18 cellular contexts compared by ENCODE assay signal in genomic region chr12:82852529-82852928, GRCh38.
DNase-seq lines count a peak whose midpoint lies in the region; ATAC-seq and TF ChIP-seq lines count a peak whose summit lies in the region.
"Had no signal": no experiment of that assay in that cellular context is flagged by ENCODE, and none has a peak within 500 bp of the region (broad histone marks: within the 10 kb centered on the region; RNA-seq: fewer than 3 reads in every experiment).

No MANE protein-coding gene starts in this region.

- no peak overlapping the region for H3K4me3 ChIP-seq in SJCRH30
- H3K4me3 ChIP-seq in osteoblast (ENCODE audit: insufficient read depth, low read length): no peak overlapping the region
- H3K4me3 ChIP-seq: BLaER1 treated with 17β-estradiol and CSF1 and Interleukin-3, amounts not matched to agents 10 nM and 100 nM; GM23248 had no signal

- no peaks in the 10 kb centered on the region for H3K27me3 ChIP-seq in SJCRH30
- H3K27me3 ChIP-seq in osteoblast (ENCODE audit: insufficient read depth, low read length): no peaks in the 10 kb centered on the region
- H3K27me3 ChIP-seq: BLaER1 treated with 17β-estradiol and CSF1 and Interleukin-3, amounts not matched to agents 10 nM and 100 nM had no signal

- H3K9me3 ChIP-seq in SJCRH30 (replicated peaks) (no peaks in the 10 kb centered on the region), osteoblast (ENCODE audit: low read depth, low read length) (peaks cover 2% of the 10 kb centered on the region)
- H3K9me3 ChIP-seq: BLaER1 treated with 17β-estradiol and CSF1 and Interleukin-3, amounts not matched to agents 10 nM and 100 nM had no signal

- peak; percentile 20 for DNase-seq in GM13976 (ENCODE audit: low spot score)
- DNase-seq in stimulated activated CD4-positive, alpha-beta T cell treated with anti-CD3 and anti-CD28 coated beads, Interleukin-2, amount 100 ng/mL, for 48 hours: no peak
- DNase-seq in SJCRH30: no peak
- no peak for DNase-seq in osteoblast (ENCODE audit: insufficient read length, low spot score, missing footprints)
- DNase-seq in OCI-M1 (lab: John Stamatoyannopoulos, UW): no peak
- DNase-seq: DMS 273 treated with DMSO at 0.1 percent for 48 hours, GM23248, KBM-7, NCI-H1436 treated with DMSO at 0.1 percent for 48 hours, NCI-H2081, NCI-H524, SHP77, T-helper 2 cell had no signal

- in situ Hi-C loops in GM13976 (cut with MboI; ENCODE audit: low sequenced_read_pairs, unreplicated experiment): no loop called here

- no peak overlapping the region for H3K4me2 ChIP-seq in osteoblast (ENCODE audit: insufficient read depth, low read length)
- H3K4me2 ChIP-seq: BLaER1 treated with 17β-estradiol and CSF1 and Interleukin-3, amounts not matched to agents 10 nM and 100 nM had no signal

- H3K4me1 ChIP-seq in SJCRH30 (no peaks in the 10 kb centered on the region), osteoblast (ENCODE audit: insufficient read depth, low read length) (no peaks in the 10 kb centered on the region)

- ATAC-seq in GM18870 (IDR thresholded peaks at IDR 0.05; ENCODE audit: unreplicated experiment) (peak; percentile 50), HG02852 (IDR thresholded peaks at IDR 0.05; ENCODE audit: unreplicated experiment) (peak; percentile 76), HG03439 (IDR thresholded peaks at IDR 0.05; ENCODE audit: unreplicated experiment) (peak; percentile 45)
- ATAC-seq: HCT116 had no signal

- no peaks in the 10 kb centered on the region for H3K79me2 ChIP-seq in osteoblast (ENCODE audit: insufficient read depth, low read length)

- H3K27ac ChIP-seq in SJCRH30 (no peak overlapping the region), osteoblast (ENCODE audit: low read depth, low read length) (no peak overlapping the region)
- H3K27ac ChIP-seq: BLaER1 treated with 17β-estradiol and CSF1 and Interleukin-3, amounts not matched to agents 10 nM and 100 nM; GM23248 had no signal

- no peak overlapping the region for H2AFZ ChIP-seq in osteoblast (ENCODE audit: low read length)
- H2AFZ ChIP-seq: GM23248 had no signal

- TF ChIP-seq CTCF in GM13976 (IDR thresholded peaks at IDR 0.05; ENCODE audit: borderline replicate concordance, control extremely low read depth, extremely low read depth, insufficient read depth, missing control alignments): no peak
- TF ChIP-seq CTCF in osteoblast (IDR thresholded peaks at IDR 0.05; ENCODE audit: extremely low read depth, low read depth, low read length): no peak

- no peaks in the 10 kb centered on the region for H4K20me1 ChIP-seq in osteoblast (ENCODE audit: insufficient read depth, low read length)
- H4K20me1 ChIP-seq: BLaER1 treated with 17β-estradiol and CSF1 and Interleukin-3, amounts not matched to agents 10 nM and 100 nM had no signal

- H3K36me3 ChIP-seq in SJCRH30 (no peaks in the 10 kb centered on the region), osteoblast (ENCODE audit: insufficient read depth, low read length) (no peaks in the 10 kb centered on the region)
- H3K36me3 ChIP-seq: BLaER1 treated with 17β-estradiol and CSF1 and Interleukin-3, amounts not matched to agents 10 nM and 100 nM had no signal
